In the genomic region with DNA sequence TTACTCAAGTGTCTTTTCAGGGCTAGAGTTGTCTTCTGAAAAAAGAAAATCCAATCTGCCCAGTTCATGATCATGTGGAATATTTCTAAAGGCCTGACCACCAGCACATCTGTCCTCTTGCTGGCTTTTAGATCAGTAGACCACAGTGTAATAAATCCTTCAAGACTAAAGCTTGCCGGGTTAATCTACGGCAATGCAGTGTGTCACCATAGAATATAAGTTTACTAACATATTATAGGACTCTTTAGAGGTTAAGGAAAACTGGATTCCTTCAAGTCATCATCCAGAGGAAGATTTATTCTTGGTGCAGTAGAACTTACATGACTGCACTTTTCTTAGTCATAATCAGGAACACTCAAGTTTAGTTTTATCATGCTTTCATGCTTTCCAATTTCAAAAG, we compare ENCODE assay signal across 25 cellular contexts.
DNase-seq lines count a peak whose midpoint lies in the region; ATAC-seq and TF ChIP-seq lines count a peak whose summit lies in the region.
"Had no signal": no experiment of that assay in that cellular context is flagged by ENCODE, and none has a peak within 500 bp of the region (broad histone marks: within the 10 kb centered on the region; RNA-seq: fewer than 3 reads in every experiment).

No MANE protein-coding gene starts in this region.

- H3K36me3 ChIP-seq in right lobe of liver, result no peaks in the 10 kb centered on the region
- H3K36me3 ChIP-seq: BE2C had no signal

- TF ChIP-seq CTCF in fibroblast of villous mesenchyme (IDR thresholded peaks at IDR 0.05; ENCODE audit: insufficient read depth, low read depth, low read length) (no peak), right lobe of liver (IDR thresholded peaks at IDR 0.05) (no peak)

- no peak overlapping the region for H3K4me3 ChIP-seq in fibroblast of villous mesenchyme (ENCODE audit: low read depth, low read length)
- H3K4me3 ChIP-seq in right lobe of liver, result no peak overlapping the region

- intact Hi-C loops in right lobe of liver (cut with DNase I), result no loop called here

- H3K4me1 ChIP-seq in right lobe of liver, result no peaks in the 10 kb centered on the region
- H3K4me1 ChIP-seq: BE2C, Caco-2 had no signal

- DNase-seq in NCI-H82 (lab: John Stamatoyannopoulos, UW), result peak; percentile 30
- DNase-seq in NCI-H82 treated with DMSO at 0.1 percent for 48 hours (lab: John Stamatoyannopoulos, UW; ENCODE audit: unreplicated experiment), result no peak
- DNase-seq in MV-4-11 (lab: John Stamatoyannopoulos, UW), result peak; percentile 85
- DNase-seq in fibroblast of villous mesenchyme (ENCODE audit: low read depth), result peak; percentile 62
- DNase-seq in cerebellum (ENCODE audit: low spot score), result no peak
- no peak for DNase-seq in right lobe of liver
- no peak for DNase-seq in D341Med (ENCODE audit: low spot score)
- DNase-seq in NCI-H2107 treated with DMSO at 0.1 percent for 48 hours (lab: John Stamatoyannopoulos, UW; ENCODE audit: unreplicated experiment), result no peak
- DNase-seq: BE2C; Caco-2; CD4-positive, alpha-beta T cell; DMS153; GDM1; NCI-H1105; NCI-H2081; NCI-H446 treated with DMSO at 0.1 percent for 48 hours; NCI-H69; NK-92 treated with Interleukin-12 subunit alpha and Interleukin-12 subunit beta, amount 100 ng/mL, for 24 hours; PC-3; SIG-M5; T-cell had no signal

- H3K9me3 ChIP-seq in right lobe of liver, result no peaks in the 10 kb centered on the region
- H3K9me3 ChIP-seq: BE2C, Caco-2 had no signal

- TF ChIP-seq POLR2A in right lobe of liver (IDR thresholded peaks at IDR 0.05), result no peak

- H3K27me3 ChIP-seq in right lobe of liver, result no peaks in the 10 kb centered on the region
- H3K27me3 ChIP-seq: BE2C had no signal

- no peak for ATAC-seq in right lobe of liver
- ATAC-seq: PC-3, SK-N-SH treated with all-trans-retinoic acid at 6 μM for 48 hours, T-cell had no signal

- H3K27ac ChIP-seq in right lobe of liver, result no peak overlapping the region
- H3K27ac ChIP-seq: 22Rv1, KMS-11, RWPE1 had no signal

- WGBS in right lobe of liver (ENCODE audit: insufficient coverage, low coverage, low lambda C conversion rate, missing lambda C conversion rate), result 80% methylated on average over 2 of the region's 2 CpGs

Comparison
In these comparisons a context has a peak if more than half of its experiments do, and no peak if none do; other contexts are left out.
1. DNase-seq: peak in NCI-H82 (single experiment), MV-4-11 (single experiment) and fibroblast of villous mesenchyme (single experiment); none in NCI-H82 treated with DMSO at 0.1 percent for 48 hours (single experiment), cerebellum (single experiment), right lobe of liver (0 of 3), D341Med (single experiment) and NCI-H2107 treated with DMSO at 0.1 percent for 48 hours (single experiment).